Comparison of ENCODE assay signal across 2 cellular contexts in the genomic region with DNA sequence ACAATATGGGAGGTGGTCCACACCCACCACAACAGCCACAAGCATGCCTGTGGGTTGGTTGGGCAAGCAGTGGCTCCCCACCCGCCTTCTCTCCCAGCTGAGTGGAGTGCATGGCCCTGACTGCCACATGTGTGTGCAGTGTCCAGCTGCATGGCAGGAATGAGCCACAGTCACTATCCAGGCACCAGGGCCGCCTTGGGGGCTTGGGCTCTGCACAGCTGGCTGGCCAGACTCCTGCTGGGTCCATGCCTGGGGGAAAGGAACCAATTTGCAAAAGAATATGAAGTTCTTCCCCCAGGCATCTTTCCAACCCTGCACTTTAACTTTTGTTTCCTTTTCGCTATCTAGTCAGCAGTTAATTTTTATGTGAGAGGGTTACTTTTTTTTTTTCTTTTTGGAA.
A peak's percentile ranks its signal among the peaks of the same experiment; 100 is the strongest.
TF ChIP-seq lines count a peak whose summit lies in the region.

No MANE protein-coding gene starts in this region.

TF ChIP-seq in GM23338, 12 proteins besides CTCF, POLR2A, EP300 and RAD21 (continued from another document):
- no peak for TF ChIP-seq EZH2phosphoT487 (IDR thresholded peaks at IDR 0.05; ENCODE audit: unreplicated experiment)
- peak; percentile 15; the same call in 1 of the 2 replicates for TF ChIP-seq ZNF462 (CRISPR knock-in tag; IDR thresholded peaks at IDR 0.05)
- TF ChIP-seq REST (IDR thresholded peaks at IDR 0.05; ENCODE audit: unreplicated experiment), result no peak
- no peak for TF ChIP-seq ETS1 (IDR thresholded peaks at IDR 0.05)
TF ChIP-seq in GM23338: peak in this region for 1.

TF ChIP-seq in WTC11, 78 proteins besides CTCF, POLR2A, EP300 and RAD21 (continued from another document):
- TF ChIP-seq EMX1 (CRISPR knock-in tag; IDR thresholded peaks at IDR 0.05), result no peak
- TF ChIP-seq FOXP4 (CRISPR knock-in tag; IDR thresholded peaks at IDR 0.05), result no peak
- TF ChIP-seq MLX (CRISPR knock-in tag; IDR thresholded peaks at IDR 0.05), result no peak
- TF ChIP-seq ZNF416 (CRISPR knock-in tag; IDR thresholded peaks at IDR 0.05), result no peak
- TF ChIP-seq, protein P1, sequence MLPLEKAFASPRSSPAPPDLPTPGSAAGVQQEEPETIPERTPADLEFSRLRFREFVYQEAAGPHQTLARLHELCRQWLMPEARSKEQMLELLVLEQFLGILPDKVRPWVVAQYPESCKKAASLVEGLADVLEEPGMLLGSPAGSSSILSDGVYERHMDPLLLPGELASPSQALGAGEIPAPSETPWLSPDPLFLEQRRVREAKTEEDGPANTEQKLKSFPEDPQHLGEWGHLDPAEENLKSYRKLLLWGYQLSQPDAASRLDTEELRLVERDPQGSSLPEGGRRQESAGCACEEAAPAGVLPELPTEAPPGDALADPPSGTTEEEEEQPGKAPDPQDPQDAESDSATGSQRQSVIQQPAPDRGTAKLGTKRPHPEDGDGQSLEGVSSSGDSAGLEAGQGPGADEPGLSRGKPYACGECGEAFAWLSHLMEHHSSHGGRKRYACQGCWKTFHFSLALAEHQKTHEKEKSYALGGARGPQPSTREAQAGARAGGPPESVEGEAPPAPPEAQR (CRISPR knock-in tag; IDR thresholded peaks at IDR 0.05), result no peak
- 0 out of 2 replicates have a peak, but pooled peaks have one; percentile 51 for TF ChIP-seq ZBTB21 (CRISPR knock-in tag; IDR thresholded peaks at IDR 0.05; ENCODE audit: borderline replicate concordance)
- TF ChIP-seq FOXK1 (CRISPR knock-in tag; IDR thresholded peaks at IDR 0.05), result 0 out of 2 replicates have a peak, but pooled peaks have one; percentile 33
- no peak for TF ChIP-seq ZNF263 (CRISPR knock-in tag; IDR thresholded peaks at IDR 0.05; ENCODE audit: low read depth)
- TF ChIP-seq, protein P2, sequence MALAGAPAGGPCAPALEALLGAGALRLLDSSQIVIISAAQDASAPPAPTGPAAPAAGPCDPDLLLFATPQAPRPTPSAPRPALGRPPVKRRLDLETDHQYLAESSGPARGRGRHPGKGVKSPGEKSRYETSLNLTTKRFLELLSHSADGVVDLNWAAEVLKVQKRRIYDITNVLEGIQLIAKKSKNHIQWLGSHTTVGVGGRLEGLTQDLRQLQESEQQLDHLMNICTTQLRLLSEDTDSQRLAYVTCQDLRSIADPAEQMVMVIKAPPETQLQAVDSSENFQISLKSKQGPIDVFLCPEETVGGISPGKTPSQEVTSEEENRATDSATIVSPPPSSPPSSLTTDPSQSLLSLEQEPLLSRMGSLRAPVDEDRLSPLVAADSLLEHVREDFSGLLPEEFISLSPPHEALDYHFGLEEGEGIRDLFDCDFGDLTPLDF (CRISPR knock-in tag; IDR thresholded peaks at IDR 0.05), result no peak
- no peak for TF ChIP-seq JAZF1 (CRISPR knock-in tag; IDR thresholded peaks at IDR 0.05)
